8 cellular contexts compared by ENCODE assay signal in the genomic region with DNA sequence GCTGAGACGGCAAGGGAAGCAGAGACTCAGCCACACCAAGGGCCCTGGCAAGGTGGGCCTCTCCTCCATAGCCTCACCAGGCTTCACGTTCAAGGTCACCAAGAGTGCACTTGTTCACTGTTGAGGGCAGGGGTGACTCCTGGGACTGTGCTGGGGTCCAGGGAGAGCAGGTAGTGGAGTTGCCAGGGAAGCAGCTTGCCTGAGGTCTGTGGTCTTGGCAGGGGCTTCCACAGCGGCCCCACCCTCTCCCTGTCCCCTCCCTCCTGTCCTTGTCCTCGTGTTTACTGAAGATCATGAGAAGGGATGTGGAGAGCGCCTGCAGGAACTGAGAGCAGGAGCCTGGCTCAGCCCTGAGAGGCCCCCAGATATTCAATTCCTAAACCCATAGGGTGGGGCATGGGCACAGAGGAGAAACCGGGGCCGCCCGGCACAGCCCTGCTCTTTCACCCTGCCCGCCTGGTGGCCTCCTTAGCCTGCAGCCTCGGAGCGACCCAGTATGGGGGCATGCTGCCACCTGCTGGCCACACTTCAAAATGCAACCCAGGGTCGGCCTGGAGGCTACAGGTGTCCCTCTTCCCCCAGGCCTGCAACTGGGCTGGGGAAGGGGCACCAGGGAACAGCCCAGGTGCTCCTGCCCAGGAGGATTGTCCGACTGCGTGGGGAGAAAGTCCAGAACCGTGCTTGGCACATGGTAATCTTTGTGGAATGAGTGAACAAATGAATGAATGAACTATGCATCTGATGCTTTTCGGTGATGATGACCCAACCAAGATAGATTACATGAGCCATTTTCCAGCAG. TPM values are rescaled to one million over a fixed set of nuclear protein-coding genes. Genes with fewer than 3 reads are reported as not detected.
A peak's percentile ranks its signal among the peaks of the same experiment; 100 is the strongest.
DNase-seq lines count a peak whose midpoint lies in the region; ATAC-seq and TF ChIP-seq lines count a peak whose summit lies in the region.
"Not testable (repeated sequence)": the region's sequence is repeated elsewhere in the genome, so short reads cannot be mapped to it uniquely, and the experiment has no call there.

No MANE protein-coding gene starts in this region.

- peak; percentile 18 for DNase-seq in AG09319 (ENCODE audit: extremely low read depth, low read depth)
- peak; percentile 66 for DNase-seq in NCI-H510A (lab: John Stamatoyannopoulos, UW)
- DNase-seq in activated CD4-positive, alpha-beta T cell treated with anti-CD3 and anti-CD28 coated beads for 1 hour, result peak; percentile 77
- DNase-seq in cardiac fibroblast (ENCODE audit: low read depth in 2 of 2), result peak; percentile 71 to 73
- not testable (repeated sequence) for DNase-seq in kidney epithelial cell (ENCODE audit: low read depth)
- DNase-seq in stimulated activated CD4-positive, alpha-beta T cell treated with anti-CD3 and anti-CD28 coated beads, Interleukin-1b, Interleukin-23, amount 100 ng/mL, for 24 hours (ENCODE audit: low read depth in 4 of 4, low spot score in 1 of 4), result peak; percentile 78 to 94 (median 83)

- not testable (repeated sequence) for H3K4me3 ChIP-seq in cardiac fibroblast (replicated peaks in 1 of 2; ENCODE audit: low read depth in 2 of 2, low read length in 2 of 2); kidney epithelial cell (ENCODE audit: low read depth, low read length)

- TF ChIP-seq CTCF in AG09319 (IDR thresholded peaks at IDR 0.05; ENCODE audit: low read depth, low read length) (peak; percentile 82), cardiac fibroblast (IDR thresholded peaks at IDR 0.05; ENCODE audit: low read depth, low read length) (peak; percentile 92), kidney epithelial cell (IDR thresholded peaks at IDR 0.05; ENCODE audit: insufficient read depth, low read length, poor library complexity, severe bottlenecking) (peak; percentile 87)

- ATAC-seq in GM18909 (IDR thresholded peaks at IDR 0.05; ENCODE audit: poor library complexity, unreplicated experiment) (peak; percentile 69), HG03196 (IDR thresholded peaks at IDR 0.05; ENCODE audit: unreplicated experiment) (peak; percentile 61)

- H3K27me3 ChIP-seq in kidney epithelial cell (ENCODE audit: control insufficient read depth, insufficient read depth, low read length), result peaks cover 14% of the 10 kb centered on the region

- H3K36me3 ChIP-seq in kidney epithelial cell (ENCODE audit: control insufficient read depth, insufficient read depth, low read length), result not testable (repeated sequence)

RNA-seq across cellular contexts. Expression of a gene that starts 15.5 kb away (rescaled TPM):
- total RNA-seq in kidney epithelial cell, result not detected in 2 replicates

RNA-seq across cellular contexts. Expression of a gene that starts 33.8 kb away (rescaled TPM):
- total RNA-seq in kidney epithelial cell, result not detected in 2 replicates

RNA-seq across cellular contexts. Expression of a gene that starts 47.2 kb away (rescaled TPM):
- 2.2 and 2.3 TPM in 2 replicates for total RNA-seq in kidney epithelial cell
